In the genomic region with DNA sequence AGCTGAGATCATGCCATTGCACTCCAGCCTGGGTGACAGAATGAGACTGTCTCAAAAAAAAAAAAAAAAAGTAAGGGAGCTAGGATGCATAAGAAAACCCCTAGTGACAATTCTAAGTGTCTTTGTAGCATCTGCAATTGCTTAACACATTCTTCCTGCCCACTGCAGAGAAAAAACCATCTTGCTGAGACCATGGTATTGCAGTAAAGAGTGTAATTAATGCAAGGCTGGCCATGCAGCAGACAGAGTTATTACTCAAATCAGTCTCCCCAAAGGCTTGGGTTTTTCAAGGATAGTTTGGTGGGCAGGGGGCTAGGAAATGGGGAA, we compare ENCODE assay signal across 20 cellular contexts. TPM values are rescaled to one million over a fixed set of nuclear protein-coding genes. Genes with fewer than 3 reads are reported as not detected.
"Had no signal": no experiment of that assay in that cellular context is flagged by ENCODE, and none has a peak within 500 bp of the region (broad histone marks: within the 10 kb centered on the region; RNA-seq: fewer than 3 reads in every experiment).

No MANE protein-coding gene starts in this region.

- H3K4me3 Mint-ChIP-seq: activated CD4-positive, alpha-beta memory T cell treated with anti-CD3 and anti-CD28 coated beads, Interleukin-2, amount 10 ng/mL, durations not matched to agents 7 days and 5 days; activated CD4-positive, alpha-beta T cell treated with anti-CD3 and anti-CD28 coated beads for 36 hours; activated naive CD8-positive, alpha-beta T cell treated with anti-CD3 and anti-CD28 coated beads for 36 hours; memory B cell; nephron; type B pancreatic cell had no signal

- H3K27ac Mint-ChIP-seq: activated CD4-positive, alpha-beta memory T cell treated with anti-CD3 and anti-CD28 coated beads, Interleukin-2, amount 10 ng/mL, durations not matched to agents 7 days and 5 days; activated CD4-positive, alpha-beta T cell treated with anti-CD3 and anti-CD28 coated beads for 36 hours; activated naive CD8-positive, alpha-beta T cell treated with anti-CD3 and anti-CD28 coated beads for 36 hours; memory B cell; nephron had no signal

- H3K4me1 ChIP-seq: left lung had no signal

- H3K4me1 Mint-ChIP-seq: activated naive CD8-positive, alpha-beta T cell treated with anti-CD3 and anti-CD28 coated beads for 36 hours had no signal

- DNase-seq: activated CD4-positive, alpha-beta memory T cell treated with anti-CD3 and anti-CD28 coated beads, Interleukin-2, amount 10 ng/mL, durations not matched to agents 7 days and 5 days; activated CD4-positive, alpha-beta T cell treated with anti-CD3 and anti-CD28 coated beads for 36 hours; activated gamma-delta T cell treated with Interleukin-2 at 50 U/mL for 16 hours; activated naive CD8-positive, alpha-beta T cell treated with anti-CD3 and anti-CD28 coated beads for 36 hours; activated T-cell treated with anti-CD3 and anti-CD28 coated beads, Interleukin-2, amount 50 U/mL, for 48 hours; dorsolateral prefrontal cortex; esophagus squamous epithelium; left lung; occipital lobe; stimulated activated naive CD4-positive, alpha-beta T cell treated with Interleukin-2 at 50 U/mL for 16 hours; WERI-Rb-1 had no signal

- H3K36me3 Mint-ChIP-seq: activated naive CD8-positive, alpha-beta T cell treated with anti-CD3 and anti-CD28 coated beads for 36 hours; type B pancreatic cell had no signal

- H3K27me3 ChIP-seq: dorsolateral prefrontal cortex, esophagus squamous epithelium, left lung, sigmoid colon had no signal

- H3K27me3 Mint-ChIP-seq: activated CD4-positive, alpha-beta T cell treated with anti-CD3 and anti-CD28 coated beads for 36 hours; activated naive CD8-positive, alpha-beta T cell treated with anti-CD3 and anti-CD28 coated beads for 36 hours; type B pancreatic cell had no signal

- H3K9me3 Mint-ChIP-seq: activated naive CD8-positive, alpha-beta T cell treated with anti-CD3 and anti-CD28 coated beads for 36 hours; nephron had no signal

- H3K27ac ChIP-seq: dorsolateral prefrontal cortex, left lung, sigmoid colon, WERI-Rb-1 had no signal

- ATAC-seq: activated CD4-positive, alpha-beta T cell treated with anti-CD3 and anti-CD28 coated beads for 36 hours had no signal

- H3K9me3 ChIP-seq: esophagus squamous epithelium, left lung, sigmoid colon had no signal

- H3K4me3 ChIP-seq: dorsolateral prefrontal cortex, esophagus squamous epithelium, left lung, sigmoid colon had no signal

- FAIRE-seq: bronchial epithelial cell, endometrium, frontal cortex had no signal

- H3K36me3 ChIP-seq: esophagus squamous epithelium, left lung, sigmoid colon, WERI-Rb-1 had no signal

RNA-seq across cellular contexts. Expression of a gene that starts 27.6 kb away (rescaled TPM):
- total RNA-seq: activated CD4-positive, alpha-beta memory T cell treated with anti-CD3 and anti-CD28 coated beads, Interleukin-2, amount 10 ng/mL, durations not matched to agents 7 days and 5 days; activated CD4-positive, alpha-beta T cell treated with anti-CD3 and anti-CD28 coated beads for 36 hours; activated naive CD8-positive, alpha-beta T cell treated with anti-CD3 and anti-CD28 coated beads for 36 hours; frontal cortex; occipital lobe; pulmonary artery endothelial cell; sigmoid colon had no signal
- polyA plus RNA-seq: keratinocyte had no signal
